ENCODE assay signal across 8 cellular contexts in genomic region chr15:52019394-52020252, GRCh38. TPM values are rescaled to one million over a fixed set of nuclear protein-coding genes. Genes with fewer than 3 reads are reported as not detected.
DNase-seq lines count a peak whose midpoint lies in the region; ATAC-seq and TF ChIP-seq lines count a peak whose summit lies in the region.

No MANE protein-coding gene starts in this region.

- H3K27ac Mint-ChIP-seq in activated CD4-positive, alpha-beta T cell treated with anti-CD3 and anti-CD28 coated beads, Interleukin-2, amount 10 ng/mL, durations not matched to agents 24 days and 14 days = peak overlapping the region; percentile 100

- peak; percentile 39 to 42 for TF ChIP-seq RAD21 in liver (IDR thresholded peaks at IDR 0.05)

- peaks cover 10% of the 10 kb centered on the region for H3K27me3 Mint-ChIP-seq in activated CD4-positive, alpha-beta T cell treated with anti-CD3 and anti-CD28 coated beads, Interleukin-2, amount 10 ng/mL, durations not matched to agents 24 days and 14 days

- peak overlapping the region; percentile 100 for H3K9ac ChIP-seq in liver (ENCODE audit: low read depth in 1 of 2, low read length in 2 of 2)

- no peaks in the 10 kb centered on the region for H3K9me3 ChIP-seq in liver (ENCODE audit: control insufficient read depth in 4 of 4, low read length in 3 of 4)

- no peaks in the 10 kb centered on the region for H3K9me3 Mint-ChIP-seq in activated CD4-positive, alpha-beta T cell treated with anti-CD3 and anti-CD28 coated beads, Interleukin-2, amount 10 ng/mL, durations not matched to agents 24 days and 14 days

- peak overlapping the region; percentile 98 for H3K4me3 Mint-ChIP-seq in activated CD4-positive, alpha-beta T cell treated with anti-CD3 and anti-CD28 coated beads, Interleukin-2, amount 10 ng/mL, durations not matched to agents 24 days and 14 days

- WGBS in liver = under 1% methylated on average over 100 of the region's 100 CpGs

- TF ChIP-seq CTCF in liver (IDR thresholded peaks at IDR 0.05; ENCODE audit: low read depth, low read length, missing input control) = no peak

- peaks cover 32% of the 10 kb centered on the region for H3K4me1 Mint-ChIP-seq in activated CD4-positive, alpha-beta T cell treated with anti-CD3 and anti-CD28 coated beads, Interleukin-2, amount 10 ng/mL, durations not matched to agents 24 days and 14 days

- peak; percentile 60 for ATAC-seq in HG02678 (IDR thresholded peaks at IDR 0.05; ENCODE audit: unreplicated experiment)

- H3K4me3 ChIP-seq in liver (ENCODE audit: low read depth in 1 of 3, low read length in 3 of 3) = peak overlapping the region; percentile 64 to 97 (median 70)

- peaks cover 5% of the 10 kb centered on the region for H3K36me3 Mint-ChIP-seq in activated CD4-positive, alpha-beta T cell treated with anti-CD3 and anti-CD28 coated beads, Interleukin-2, amount 10 ng/mL, durations not matched to agents 24 days and 14 days (ENCODE audit: low read depth)

- peak overlapping the region; percentile 96 to 99 for H3K27ac ChIP-seq in liver (ENCODE audit: low read depth in 1 of 2, low read length in 2 of 2)

- intact Hi-C loops in activated CD4-positive, alpha-beta T cell treated with anti-CD3 and anti-CD28 coated beads, Interleukin-2, amount 10 ng/mL, durations not matched to agents 24 days and 14 days (cut with micrococcal nuclease) = loop anchor here (5.0 kb wide), 1 partner anchor 37 kb away; no protein-coding TSS in a partner anchor

- H3K4me1 ChIP-seq in liver (ENCODE audit: control insufficient read depth in 4 of 4, insufficient read depth in 4 of 4, low read length in 3 of 4) = peaks cover 0 to 25% (median 10%) of the 10 kb centered on the region in 4 donors

- H3K27me3 ChIP-seq in liver (ENCODE audit: control insufficient read depth in 4 of 4, insufficient read depth in 4 of 4, low read length in 3 of 4) = no peaks in the 10 kb centered on the region

- no peaks in the 10 kb centered on the region for H3K36me3 ChIP-seq in liver (ENCODE audit: control insufficient read depth in 4 of 4, insufficient read depth in 3 of 4, low read depth in 1 of 4, low read length in 3 of 4)

- peak; percentile 35 for DNase-seq in NCI-H345 (lab: John Stamatoyannopoulos, UW)
- no peak for DNase-seq in NCI-H345 treated with DMSO at 0.1 percent for 48 hours (lab: John Stamatoyannopoulos, UW; ENCODE audit: unreplicated experiment)
- DNase-seq in NCI-H146 (lab: John Stamatoyannopoulos, UW) = peak; percentile 67
- DNase-seq in activated CD4-positive, alpha-beta T cell treated with anti-CD3 and anti-CD28 coated beads, Interleukin-2, amount 10 ng/mL, durations not matched to agents 24 days and 14 days = peak; percentile 91
- DNase-seq in dedifferentiated amniotic fluid mesenchymal stem cell (ENCODE audit: extremely low spot score) = peak; percentile 86
- DNase-seq in stimulated activated CD4-positive, alpha-beta T cell treated with anti-CD3 and anti-CD28 coated beads, Interleukin-2, amount 100 ng/mL, for 48 hours = peak; percentile 54 to 62

TF ChIP-seq in liver, 16 proteins besides CTCF, POLR2A, EP300 and RAD21:
- peak; percentile 79 to 89 for TF ChIP-seq RXRA (IDR thresholded peaks at IDR 0.05)
- TF ChIP-seq ZBTB33 (IDR thresholded peaks at IDR 0.05) = peak; percentile 30
- TF ChIP-seq HNF4G (IDR thresholded peaks at IDR 0.05) = peak; percentile 73
- peak; percentile 94 for TF ChIP-seq REST (IDR thresholded peaks at IDR 0.05)
- TF ChIP-seq FOXA1 (IDR thresholded peaks at IDR 0.05) = no peak
- no peak for TF ChIP-seq FOXA2 (IDR thresholded peaks at IDR 0.05)
- no peak for TF ChIP-seq YY1 (IDR thresholded peaks at IDR 0.05)
- TF ChIP-seq JUND (IDR thresholded peaks at IDR 0.05) = peak; percentile 41 to 44
- peak; percentile 60 for TF ChIP-seq ATF3 (IDR thresholded peaks at IDR 0.05)
- TF ChIP-seq GABPA (IDR thresholded peaks at IDR 0.05 in 1 of 2, conservative IDR thresholded peaks at IDR 0.05 in 1 of 2) = no peak
- TF ChIP-seq HNF4A (conservative IDR thresholded peaks at IDR 0.05) = peak; percentile 79 to 81
- TF ChIP-seq TAF1 (conservative IDR thresholded peaks at IDR 0.05) = peak; percentile 92
- peak; percentile 63 for TF ChIP-seq SP1 (IDR thresholded peaks at IDR 0.05)
- no peak for TF ChIP-seq EGR1 (IDR thresholded peaks at IDR 0.05; ENCODE audit: low read depth in 2 of 2)
- TF ChIP-seq NR2F2 (IDR thresholded peaks at IDR 0.05) = no peak
- peak; percentile 37 for TF ChIP-seq MAX (IDR thresholded peaks at IDR 0.05)
TF ChIP-seq in liver: peak in this region for 10.

RNA-seq across cellular contexts. Expression of gene MAPK6, which starts 0.6 kb away (rescaled TPM):
- 60.9 and 63.9 TPM in 2 replicates for total RNA-seq in activated CD4-positive, alpha-beta T cell treated with anti-CD3 and anti-CD28 coated beads, Interleukin-2, amount 10 ng/mL, durations not matched to agents 24 days and 14 days
- 10 to 100 TPM; 45.7 to 47.8 TPM for total RNA-seq in liver
- polyA plus RNA-seq in liver = 10 to 100 TPM in 1 of 2 donors, 1 to 10 TPM in 1; 9.7 to 18.5 TPM

RNA-seq across cellular contexts. Expression of gene LEO1, which starts 48.0 kb away (rescaled TPM):
- 35.0 and 35.7 TPM in 2 replicates for total RNA-seq in activated CD4-positive, alpha-beta T cell treated with anti-CD3 and anti-CD28 coated beads, Interleukin-2, amount 10 ng/mL, durations not matched to agents 24 days and 14 days
- total RNA-seq in liver = 10 to 100 TPM; 13.3 to 23.3 TPM
- 10 to 100 TPM; 11.3 to 14.5 TPM for polyA plus RNA-seq in liver
